8 cellular contexts compared by ENCODE assay signal in genomic region chr22:37658133-37659065, GRCh38. TPM values are rescaled to one million over a fixed set of nuclear protein-coding genes. Genes with fewer than 3 reads are reported as not detected.
A peak's percentile ranks its signal among the peaks of the same experiment; 100 is the strongest.
DNase-seq lines count a peak whose midpoint lies in the region; ATAC-seq and TF ChIP-seq lines count a peak whose summit lies in the region.

Gene PDXP (plus strand): TSS chr22:37658723. CDS start chr22:37658783, 60 bp downstream.

- H2BK5ac ChIP-seq in H9 (ENCODE audit: insufficient read length, low read length): no peak within 1 kb of the TSS

- H3K36me3 Mint-ChIP-seq in H9 (ENCODE audit: insufficient read depth in 1 of 3, low read depth in 3 of 3) (peaks cover 0 to 20% (median 18%) of the 10 kb centered on the region in 3 experiments; a peak in 6 of 7 replicates), nephron progenitor cell (ENCODE audit: low read depth) (peaks cover 6% of the 10 kb centered on the region)

- no peak within 1 kb of the TSS for H4K91ac ChIP-seq in H9 (ENCODE audit: insufficient read length, low read depth, low read length)

- no peak within 1 kb of the TSS for H2BK15ac ChIP-seq in H9 (ENCODE audit: low read depth, low read length)

- H3K27me3 Mint-ChIP-seq in H9 (ENCODE audit: low read depth) (no peaks in the 10 kb centered on the region), nephron progenitor cell (ENCODE audit: low read depth, poor library complexity) (no peaks in the 10 kb centered on the region)
- no peaks in the 10 kb centered on the region for H3K27me3 Mint-ChIP-seq in stimulated activated naive CD8-positive, alpha-beta T cell treated with anti-CD3 and anti-CD28 coated beads, Interleukin-15, amount 100 ng/mL, for 72 hours

- H3K4me1 Mint-ChIP-seq in H9 (peaks cover 22 to 23% of the 10 kb centered on the region in 2 experiments), nephron progenitor cell (peaks cover 44% of the 10 kb centered on the region)
- H3K4me1 Mint-ChIP-seq in stimulated activated naive CD8-positive, alpha-beta T cell treated with anti-CD3 and anti-CD28 coated beads, Interleukin-15, amount 100 ng/mL, for 72 hours: peaks cover 51% of the 10 kb centered on the region

- no peaks in the 10 kb centered on the region for H4K20me1 ChIP-seq in H9 (ENCODE audit: control insufficient read depth, insufficient read depth, insufficient read length)

- H2AK5ac ChIP-seq in H9 (ENCODE audit: insufficient read length, low read length): no peak within 1 kb of the TSS

- no peak within 1 kb of the TSS for H3K23ac ChIP-seq in H9 (ENCODE audit: insufficient read length, low read depth, low read length)

- H4K5ac ChIP-seq in H9 (ENCODE audit: insufficient read length, low read depth, low read length): no peak within 1 kb of the TSS

- no peak within 1 kb of the TSS for H3K4ac ChIP-seq in H9 (ENCODE audit: low read depth, low read length)

- WGBS in H9 (ENCODE audit: extremely low coverage, insufficient read length, low lambda C conversion rate): no CpG with 5 or more reads among the region's 101 CpGs

- H3K9me3 ChIP-seq in H9 (ENCODE audit: control insufficient read depth, low read depth, low read length): no peaks in the 10 kb centered on the region
- H3K9me3 ChIP-seq in MG63: no peaks in the 10 kb centered on the region

- H3K4me2 ChIP-seq in H9 (ENCODE audit: insufficient read depth, insufficient read length, low read length): peak within 1 kb of the TSS; percentile 95

- H3K4me3 Mint-ChIP-seq in H9 (peak within 1 kb of the TSS; percentile 88 to 91), nephron progenitor cell (peak within 1 kb of the TSS; percentile 90)
- peak within 1 kb of the TSS; percentile 90 to 91 for H3K4me3 Mint-ChIP-seq in stimulated activated naive CD8-positive, alpha-beta T cell treated with anti-CD3 and anti-CD28 coated beads, Interleukin-15, amount 100 ng/mL, for 72 hours

- H3K18ac ChIP-seq in H9 (ENCODE audit: insufficient read length, low read depth, low read length): no peak within 1 kb of the TSS

- H3K27ac Mint-ChIP-seq in H9: peak within 1 kb of the TSS in 2 of 3 experiments; percentile 70 to 97; a peak in 5 of 7 replicates
- peak within 1 kb of the TSS; percentile 83 for H3K27ac Mint-ChIP-seq in nephron progenitor cell
- peak within 1 kb of the TSS; percentile 74 to 90 for H3K27ac Mint-ChIP-seq in stimulated activated naive CD8-positive, alpha-beta T cell treated with anti-CD3 and anti-CD28 coated beads, Interleukin-15, amount 100 ng/mL, for 72 hours

- no peak within 1 kb of the TSS for H3K56ac ChIP-seq in H9 (ENCODE audit: insufficient read length, low read depth, low read length)

- H3K23me2 ChIP-seq in H9 (ENCODE audit: insufficient read length, low read depth, low read length, poor library complexity, severe bottlenecking): peaks cover 7% of the 10 kb centered on the region

- H3K4me1 ChIP-seq in H9 (ENCODE audit: insufficient read depth, low read length): peaks cover 2% of the 10 kb centered on the region; the same call in 1 of the 2 replicates

- no peak for TF ChIP-seq CTCF in H9 (conservative IDR thresholded peaks at IDR 0.05)
- no peak for TF ChIP-seq CTCF in nephron progenitor cell (IDR thresholded peaks at IDR 0.05)

- H3T11ph ChIP-seq in H9 (ENCODE audit: low read length): no peak within 1 kb of the TSS

- no peak within 1 kb of the TSS for H2BK120ac ChIP-seq in H9 (ENCODE audit: low read depth, low read length, poor library complexity, severe bottlenecking)

- peak; percentile 97 for ATAC-seq in stimulated activated naive CD8-positive, alpha-beta T cell treated with anti-CD3 and anti-CD28 coated beads, Interleukin-15, amount 100 ng/mL, for 72 hours

- H3K27ac ChIP-seq in H9 (ENCODE audit: insufficient read length, low read depth, low read length): peak within 1 kb of the TSS; percentile 2

- peak within 1 kb of the TSS; percentile 53 for H3K9ac ChIP-seq in H9 (ENCODE audit: extremely low read depth, insufficient read length, low read length)

- H2BK20ac ChIP-seq in H9 (ENCODE audit: low read depth, low read length, poor library complexity, severe bottlenecking): no peak within 1 kb of the TSS

- peaks cover 8% of the 10 kb centered on the region for H3K79me1 ChIP-seq in H9 (ENCODE audit: insufficient read depth, low read depth, low read length, poor library complexity, severe bottlenecking)

- peak within 1 kb of the TSS; percentile 77 for H3K4me3 ChIP-seq in MG63

- no peak within 1 kb of the TSS for H4K8ac ChIP-seq in H9 (replicated peaks; ENCODE audit: insufficient read length, low read depth, low read length)

- no peak within 1 kb of the TSS for H2BK12ac ChIP-seq in H9 (ENCODE audit: insufficient read length, low read depth, low read length)

- H3K14ac ChIP-seq in H9 (ENCODE audit: insufficient read depth, low read length): peak within 1 kb of the TSS; percentile 79

- peaks cover 4% of the 10 kb centered on the region for H3K36me3 ChIP-seq in MG63

- no peaks in the 10 kb centered on the region; a peak in 1 of 5 replicates for H3K9me3 Mint-ChIP-seq in H9
- H3K9me3 Mint-ChIP-seq in nephron progenitor cell: no peaks in the 10 kb centered on the region
- H3K9me3 Mint-ChIP-seq in stimulated activated naive CD8-positive, alpha-beta T cell treated with anti-CD3 and anti-CD28 coated beads, Interleukin-15, amount 100 ng/mL, for 72 hours: no peaks in the 10 kb centered on the region

- H3K79me2 ChIP-seq in H9 (ENCODE audit: insufficient read depth, low read length): peaks cover 22% of the 10 kb centered on the region; the same call in 1 of the 2 replicates

- DNase-seq in ELR (ENCODE audit: low read depth) (peak; percentile 100), H9 (peak; percentile 99), MG63 (peak; percentile 100), SHP77 treated with DMSO at 0.1 percent for 48 hours (lab: John Stamatoyannopoulos, UW) (peak; percentile 99), fibroblast of the conjunctiva (ENCODE audit: low read depth) (peak; percentile 100), nephron progenitor cell (peak; percentile 99)
- DNase-seq in activated effector memory CD4-positive, alpha-beta T cell treated with anti-CD3 and anti-CD28 coated beads, Interleukin-2, amount 50 U/mL, for 16 hours: peak; percentile 99
- peak; percentile 98 to 99 for DNase-seq in stimulated activated naive CD8-positive, alpha-beta T cell treated with anti-CD3 and anti-CD28 coated beads, Interleukin-15, amount 100 ng/mL, for 72 hours

- H3K27me3 ChIP-seq in H9 (ENCODE audit: insufficient read depth, low read length) (no peaks in the 10 kb centered on the region), MG63 (no peaks in the 10 kb centered on the region)

- peak within 1 kb of the TSS; percentile 89 for H2AFZ ChIP-seq in H9 (ENCODE audit: low read length)

RNA-seq across cellular contexts. Expression of gene PDXP, which starts in this region (rescaled TPM):
- total RNA-seq in H9 (2021): 38.9 and 41.0 TPM in 2 replicates
- total RNA-seq in MG63 (2014; rRNA removed; shearing (Covaris generic); ENCODE audit: low replicate concordance): 18.0 and 24.2 TPM in 2 replicates

Comparison
In these comparisons a context has a peak if more than half of its experiments do, and no peak if none do; other contexts are left out.
1. Peak in every context shown above with its lines: DNase-seq, ATAC-seq, H3K4me3 ChIP-seq and H3K27ac ChIP-seq.